ENCODE assay signal across 11 cellular contexts in genomic region chr15:36090276-36090946, GRCh38.
"Had no signal": no experiment of that assay in that cellular context is flagged by ENCODE, and none has a peak within 500 bp of the region (broad histone marks: within the 10 kb centered on the region; RNA-seq: fewer than 3 reads in every experiment).

No MANE protein-coding gene starts in this region.

- DNase-seq: activated CD4-positive, alpha-beta memory T cell treated with anti-CD3 and anti-CD28 coated beads for 36 hours; activated gamma-delta T cell; activated T-cell treated with anti-CD3 and anti-CD28 coated beads, Interleukin-2, amount 50 U/mL, for 4 hours; anterior cingulate cortex; hypothalamus; stimulated activated CD4-positive, alpha-beta T cell treated with anti-CD3 and anti-CD28 coated beads, Interleukin-4, amount 100 ng/mL, for 1 hour; stimulated activated CD8-positive, alpha-beta memory T cell treated with anti-CD3 and anti-CD28 coated beads, Interleukin-4, amount 100 ng/mL, for 48 hours; stimulated activated naive CD8-positive, alpha-beta T cell treated with anti-CD3 and anti-CD28 coated beads, Interleukin-15, amount 100 ng/mL, for 72 hours; T1000; testis; upper lobe of right lung had no signal
